Comparison of ENCODE assay signal across 33 cellular contexts in genomic region chr11:105371311-105371710, GRCh38.
"Had no signal": no experiment of that assay in that cellular context is flagged by ENCODE, and none has a peak within 500 bp of the region (broad histone marks: within the 10 kb centered on the region; RNA-seq: fewer than 3 reads in every experiment).

No MANE protein-coding gene starts in this region.

- H3K4me3 ChIP-seq: MG63, SK-N-MC had no signal

- H3K27ac ChIP-seq: brain microvascular endothelial cell, SK-N-MC, WERI-Rb-1 had no signal

- ATAC-seq: activated CD8-positive, alpha-beta memory T cell treated with anti-CD3 and anti-CD28 coated beads, Interleukin-2, amount 10 ng/mL, durations not matched to agents 7 days and 5 days; activated naive CD8-positive, alpha-beta T cell treated with anti-CD3 and anti-CD28 coated beads, Interleukin-2, amount 50 U/mL, for 24 hours had no signal

- H3K36me3 ChIP-seq: brain microvascular endothelial cell, MG63, WERI-Rb-1 had no signal

- H3K27me3 ChIP-seq: brain microvascular endothelial cell, MG63 had no signal

- DNase-seq: activated CD4-positive, alpha-beta memory T cell treated with anti-CD3 and anti-CD28 coated beads, Interleukin-2, amount 10 ng/mL, durations not matched to agents 7 days and 5 days; activated CD4-positive, alpha-beta T cell treated with anti-CD3 and anti-CD28 coated beads for 1 hour; activated CD4-positive, alpha-beta T cell treated with anti-CD3 and anti-CD28 coated beads for 48 hours; activated CD4-positive, CD25-positive, alpha-beta regulatory T cell; activated CD8-positive, alpha-beta memory T cell treated with anti-CD3 and anti-CD28 coated beads for 24 hours; activated CD8-positive, alpha-beta memory T cell treated with anti-CD3 and anti-CD28 coated beads, Interleukin-2, amount 10 ng/mL, durations not matched to agents 7 days and 5 days; activated CD8-positive, alpha-beta memory T cell treated with anti-CD3 and anti-CD28 coated beads, Interleukin-2, amount 50 U/mL, for 48 hours; activated effector memory CD4-positive, alpha-beta T cell treated with Interleukin-2 at 50 U/mL for 16 hours; activated naive CD4-positive, alpha-beta T cell treated with anti-CD3 and anti-CD28 coated beads, Interleukin-2, amount 10 ng/mL, durations not matched to agents 7 days and 5 days; activated naive CD8-positive, alpha-beta T cell treated with anti-CD3 and anti-CD28 coated beads, Interleukin-2, amount 50 U/mL, for 24 hours; activated T-cell treated with anti-CD3 and anti-CD28 coated beads, Interleukin-2, amount 50 U/mL, for 48 hours; amniotic stem cell; aorta; brain microvascular endothelial cell; central memory CD4-positive, alpha-beta T cell; Kasumi-1; KG1; MG63; NCI-H1048; NCI-H1105 treated with DMSO at 0.1 percent for 48 hours; NCI-H1436; NCI-H1694; NCI-H1930; NCI-H2081 treated with DMSO at 0.1 percent for 48 hours; NCI-H2171; NCI-H510A; NCI-H526; NCI-H748 treated with DMSO at 0.1 percent for 48 hours; NK-92 treated with Interleukin-12 subunit alpha and Interleukin-12 subunit beta, amount 100 ng/mL, for 24 hours; Right ventricle myocardium superior; T1000; WERI-Rb-1 had no signal

- H3K9me3 ChIP-seq: MG63 had no signal
